In the genomic region with DNA sequence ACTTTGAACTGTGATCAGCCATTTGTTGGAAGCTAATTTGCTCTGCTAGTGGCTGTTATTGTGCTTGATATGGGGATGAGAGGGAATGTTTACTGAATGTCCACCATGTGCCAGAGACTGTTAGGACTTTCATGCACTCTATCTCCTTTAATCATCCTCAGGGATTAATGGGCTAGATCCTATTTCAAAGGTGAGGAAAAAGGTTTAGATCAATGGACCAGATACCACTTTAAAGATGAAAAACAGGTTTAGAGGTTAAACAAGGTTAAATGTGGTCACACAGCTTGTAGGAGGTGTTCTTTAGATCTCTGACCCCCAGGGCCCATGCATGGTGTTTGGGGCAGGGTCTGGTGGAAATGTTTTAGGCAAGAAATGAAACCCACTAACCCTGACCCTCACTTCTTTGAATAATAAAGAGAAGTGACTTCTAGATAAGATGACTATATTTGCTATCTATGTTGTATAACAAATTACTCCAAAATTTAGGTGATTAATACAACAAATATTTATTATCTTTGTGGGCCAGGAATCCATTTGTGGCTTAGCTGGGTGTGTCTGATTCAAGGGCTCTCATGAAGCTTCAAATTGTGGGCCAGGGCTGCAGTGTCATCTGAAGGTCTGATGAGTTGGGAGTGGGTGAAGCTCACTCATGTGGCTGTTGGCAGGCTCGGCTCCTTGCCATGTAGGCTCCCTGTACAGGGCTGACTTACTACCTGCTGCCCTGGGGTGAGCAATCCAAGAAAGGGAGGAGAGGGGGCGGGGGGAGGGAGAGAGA, we compare ENCODE assay signal across 23 cellular contexts.
"Had no signal": no experiment of that assay in that cellular context is flagged by ENCODE, and none has a peak within 500 bp of the region (broad histone marks: within the 10 kb centered on the region; RNA-seq: fewer than 3 reads in every experiment).

No MANE protein-coding gene starts in this region.

- H2AFZ ChIP-seq: parathyroid adenoma had no signal

- DNase-seq: activated CD4-positive, alpha-beta T cell treated with anti-CD3 and anti-CD28 coated beads for 1 hour; activated CD8-positive, alpha-beta memory T cell treated with anti-CD3 and anti-CD28 coated beads, Interleukin-2, amount 10 ng/mL, durations not matched to agents 7 days and 5 days; activated CD8-positive, alpha-beta T cell treated with anti-CD3 and anti-CD28 coated beads, Interleukin-2, amount 10 ng/mL, durations not matched to agents 7 days and 5 days; activated T-cell treated with anti-CD3 and anti-CD28 coated beads, Interleukin-2, amount 50 U/mL, for 48 hours; aorta; body of pancreas; dermis blood vessel endothelial cell; effector CD4-positive, alpha-beta T cell; esophagus squamous epithelium; left ventricle myocardium inferior; naive B cell; psoas muscle; stimulated activated CD4-positive, alpha-beta T cell treated with anti-CD3 and anti-CD28 coated beads, Interleukin-15, amount 100 ng/mL, for 24 hours; stimulated activated CD4-positive, alpha-beta T cell treated with anti-CD3 and anti-CD28 coated beads, Interleukin-2, amount 100 ng/mL, for 24 hours; stimulated activated naive B cell treated with anti-CD40 and anti-IgM and Interleukin-4, amounts not matched to agents 10 μg/mL and 1 μg/mL and 100 μg/mL, for 72 hours; stomach; T-helper 2 cell; thyroid gland; upper lobe of right lung had no signal

- H3K36me3 Mint-ChIP-seq: activated CD8-positive, alpha-beta memory T cell treated with anti-CD3 and anti-CD28 coated beads, Interleukin-2, amount 10 ng/mL, durations not matched to agents 7 days and 5 days; activated naive CD8-positive, alpha-beta T cell; naive B cell; stimulated activated naive B cell treated with anti-CD40 and anti-IgM and Interleukin-4, amounts not matched to agents 10 μg/mL and 1 μg/mL and 100 μg/mL, for 72 hours; WTC11 had no signal

- ATAC-seq: activated CD8-positive, alpha-beta memory T cell treated with anti-CD3 and anti-CD28 coated beads, Interleukin-2, amount 10 ng/mL, durations not matched to agents 7 days and 5 days; activated CD8-positive, alpha-beta T cell treated with anti-CD3 and anti-CD28 coated beads, Interleukin-2, amount 10 ng/mL, durations not matched to agents 7 days and 5 days; body of pancreas; psoas muscle; stimulated activated naive B cell treated with anti-CD40 and anti-IgM and Interleukin-4, amounts not matched to agents 10 μg/mL and 1 μg/mL and 100 μg/mL, for 72 hours; upper lobe of right lung; WTC11 had no signal

- H3K36me3 ChIP-seq: esophagus squamous epithelium, left ventricle myocardium inferior, stomach, thyroid gland, upper lobe of right lung had no signal

- H3K4me3 ChIP-seq: body of pancreas, esophagus squamous epithelium, left ventricle myocardium inferior, psoas muscle, stomach, thyroid gland, upper lobe of right lung had no signal

- H3K4me3 Mint-ChIP-seq: activated CD8-positive, alpha-beta memory T cell treated with anti-CD3 and anti-CD28 coated beads, Interleukin-2, amount 10 ng/mL, durations not matched to agents 7 days and 5 days; activated CD8-positive, alpha-beta T cell treated with anti-CD3 and anti-CD28 coated beads, Interleukin-2, amount 10 ng/mL, durations not matched to agents 7 days and 5 days; activated naive CD8-positive, alpha-beta T cell; naive B cell; stimulated activated naive B cell treated with anti-CD40 and anti-IgM and Interleukin-4, amounts not matched to agents 10 μg/mL and 1 μg/mL and 100 μg/mL, for 72 hours; WTC11 had no signal

- H3K4me1 Mint-ChIP-seq: activated CD8-positive, alpha-beta memory T cell treated with anti-CD3 and anti-CD28 coated beads, Interleukin-2, amount 10 ng/mL, durations not matched to agents 7 days and 5 days; WTC11 had no signal

- H3K4me1 ChIP-seq: body of pancreas, parathyroid adenoma, psoas muscle, thyroid gland had no signal

- H3K9me3 ChIP-seq: body of pancreas, esophagus squamous epithelium, left ventricle myocardium inferior, psoas muscle, stomach, thyroid gland, upper lobe of right lung had no signal

- H3K9me3 Mint-ChIP-seq: activated T-helper 2 cell treated with anti-CD3 and anti-CD28 coated beads, Interferon-gamma antibody, Interleukin-2, Interleukin-4, amounts not matched to agents 10 μg/mL and 5 μg/mL and 100 μg/mL, durations not matched to agents 14 hours and 24 hours and 36 hours had no signal

- H3K27ac ChIP-seq: body of pancreas, esophagus squamous epithelium, left ventricle myocardium inferior, parathyroid adenoma, psoas muscle, stomach, thyroid gland, upper lobe of right lung had no signal

- H3K79me2 ChIP-seq: parathyroid adenoma had no signal

- H3K27ac Mint-ChIP-seq: activated CD8-positive, alpha-beta memory T cell treated with anti-CD3 and anti-CD28 coated beads, Interleukin-2, amount 10 ng/mL, durations not matched to agents 7 days and 5 days; activated CD8-positive, alpha-beta T cell treated with anti-CD3 and anti-CD28 coated beads, Interleukin-2, amount 10 ng/mL, durations not matched to agents 7 days and 5 days; activated naive CD8-positive, alpha-beta T cell; activated T-helper 2 cell treated with anti-CD3 and anti-CD28 coated beads, Interferon-gamma antibody, Interleukin-2, Interleukin-4, amounts not matched to agents 10 μg/mL and 5 μg/mL and 100 μg/mL, durations not matched to agents 14 hours and 24 hours and 36 hours; stimulated activated naive B cell treated with anti-CD40 and anti-IgM and Interleukin-4, amounts not matched to agents 10 μg/mL and 1 μg/mL and 100 μg/mL, for 72 hours; WTC11 had no signal

- H3K27me3 ChIP-seq: body of pancreas, esophagus squamous epithelium, stomach, thyroid gland, upper lobe of right lung had no signal

- H3K27me3 Mint-ChIP-seq: activated CD8-positive, alpha-beta memory T cell treated with anti-CD3 and anti-CD28 coated beads, Interleukin-2, amount 10 ng/mL, durations not matched to agents 7 days and 5 days; naive B cell had no signal

- H3K9ac ChIP-seq: parathyroid adenoma had no signal
